Comparison of ENCODE assay signal across 7 cellular contexts in the genomic region with DNA sequence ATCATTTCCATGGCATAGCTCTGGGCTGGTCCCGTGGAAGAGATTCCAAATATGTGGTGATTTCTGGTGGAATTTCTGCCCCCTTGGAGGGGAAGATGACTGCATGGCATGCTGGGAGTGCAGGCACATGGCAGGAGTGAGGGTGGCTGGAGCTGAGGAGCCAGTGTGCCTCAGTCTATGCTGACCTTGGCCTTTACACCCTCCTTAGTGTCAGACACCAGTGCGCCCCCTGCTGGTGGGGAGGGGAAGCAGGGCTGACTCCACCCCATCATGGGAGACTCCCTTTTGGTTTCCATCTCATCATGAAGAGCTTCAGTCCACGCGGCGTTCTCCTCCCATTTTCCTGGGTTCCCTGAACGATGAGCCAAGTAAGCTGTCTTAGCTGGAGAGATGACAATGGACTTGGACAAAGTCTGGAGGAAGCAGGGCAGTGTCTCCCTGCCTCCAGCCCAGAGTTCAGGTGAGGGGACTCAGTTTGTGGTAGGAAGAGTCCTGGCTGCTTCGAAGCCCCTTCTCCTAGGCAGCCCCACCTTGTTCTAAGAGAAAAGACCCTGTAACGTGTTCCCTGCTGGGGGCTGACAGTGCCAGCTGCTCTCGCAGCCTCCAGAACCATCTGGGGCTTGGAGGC. TPM values are rescaled to one million over a fixed set of nuclear protein-coding genes. Genes with fewer than 3 reads are reported as not detected.
DNase-seq lines count a peak whose midpoint lies in the region; ATAC-seq and TF ChIP-seq lines count a peak whose summit lies in the region.

No MANE protein-coding gene starts in this region.

- no peak for ATAC-seq in HG02884 (IDR thresholded peaks at IDR 0.05; ENCODE audit: unreplicated experiment)

- TF ChIP-seq CTCF in GM12874 (IDR thresholded peaks at IDR 0.05; ENCODE audit: insufficient read depth, low read depth, low read length) = peak; percentile 95
- TF ChIP-seq CTCF in VCaP (conservative IDR thresholded peaks at IDR 0.05) = peak; percentile 60
- TF ChIP-seq CTCF in brain microvascular endothelial cell (IDR thresholded peaks at IDR 0.05; ENCODE audit: low read depth, low read length, missing control alignments) = peak; percentile 93
- peak; percentile 88 for TF ChIP-seq CTCF in mesothelial cell of epicardium (IDR thresholded peaks at IDR 0.05; ENCODE audit: unreplicated experiment)

- peaks cover 20% of the 10 kb centered on the region for H3K36me3 ChIP-seq in brain microvascular endothelial cell (replicated peaks)

- H3K27me3 Mint-ChIP-seq in mesothelial cell of epicardium (ENCODE audit: low read depth) = no peaks in the 10 kb centered on the region

- in situ Hi-C loops in brain microvascular endothelial cell (cut with HindIII; ENCODE audit: low pct_ligation_motif_present, low sequenced_read_pairs) = no loop called here

- H3K4me3 ChIP-seq in brain microvascular endothelial cell (ENCODE audit: low read depth, low read length) = no peak overlapping the region

- H3K27ac ChIP-seq in VCaP (no peak overlapping the region), brain microvascular endothelial cell (no peak overlapping the region)

- H3K9me3 Mint-ChIP-seq in mesothelial cell of epicardium = no peaks in the 10 kb centered on the region

- no peaks in the 10 kb centered on the region for H3K27me3 ChIP-seq in brain microvascular endothelial cell (replicated peaks)

- peak overlapping the region; percentile 15 for H3K4me3 Mint-ChIP-seq in mesothelial cell of epicardium

- H3K4me1 Mint-ChIP-seq in mesothelial cell of epicardium = peaks cover 92% of the 10 kb centered on the region

- DNase-seq in HuH-7.5 (ENCODE audit: low spot score) (peak; percentile 50), brain microvascular endothelial cell (no peak), mesothelial cell of epicardium (ENCODE audit: low spot score in 2 of 2, unreplicated experiment in 2 of 2) (peak in 1 of 2 experiments; percentile 66)
- DNase-seq in stimulated activated naive CD4-positive, alpha-beta T cell treated with Interleukin-2 at 50 U/mL for 16 hours (lab: John Stamatoyannopoulos, UW) = peak; percentile 64

- peaks cover 27% of the 10 kb centered on the region for H3K36me3 Mint-ChIP-seq in mesothelial cell of epicardium

- H3K27ac Mint-ChIP-seq in mesothelial cell of epicardium = peak overlapping the region; percentile 91

RNA-seq across cellular contexts. Expression of a gene that starts 10.3 kb away (rescaled TPM):
- total RNA-seq in mesothelial cell of epicardium = 127 to 136 TPM (median 132 TPM) in 3 replicates

RNA-seq across cellular contexts. Expression of a gene that starts 25.7 kb away (rescaled TPM):
- total RNA-seq in mesothelial cell of epicardium = 93.8 to 99.2 TPM (median 96.0 TPM) in 3 replicates

RNA-seq across cellular contexts. Expression of a gene that starts 52.1 kb away (rescaled TPM):
- 10.2 to 11.7 TPM (median 10.7 TPM) in 3 replicates for total RNA-seq in mesothelial cell of epicardium
